28 cellular contexts compared by ENCODE assay signal in genomic region chr7:151296202-151296992, GRCh38.
"Had no signal": no experiment of that assay in that cellular context is flagged by ENCODE, and none has a peak within 500 bp of the region (broad histone marks: within the 10 kb centered on the region; RNA-seq: fewer than 3 reads in every experiment).

No MANE protein-coding gene starts in this region.

- ATAC-seq: effector memory CD8-positive, alpha-beta T cell; esophagus mucosa; foreskin keratinocyte; gastrocnemius medialis; gastroesophageal sphincter; heart left ventricle; heart right ventricle had no signal

- H3K4me3 ChIP-seq: colonic mucosa, coronary artery, dorsolateral prefrontal cortex, esophagus muscularis mucosa, esophagus squamous epithelium, gastrocnemius medialis, gastroesophageal sphincter, heart left ventricle, heart right ventricle, hepatocyte had no signal

- H3K4me1 ChIP-seq: colonic mucosa, esophagus muscularis mucosa, esophagus squamous epithelium, foreskin keratinocyte, gastrocnemius medialis, gastroesophageal sphincter, heart left ventricle, heart right ventricle had no signal

- DNase-seq: colonic mucosa; cortex of kidney; dermis blood vessel endothelial cell; dorsolateral prefrontal cortex; effector CD4-positive, alpha-beta T cell; effector CD8-positive, alpha-beta T cell; effector memory CD4-positive, alpha-beta T cell; effector memory CD8-positive, alpha-beta T cell; endodermal cell; erythroblast; esophagus squamous epithelium; foreskin fibroblast; foreskin keratinocyte; foreskin melanocyte; gastrocnemius medialis; glutamatergic neuron; head of caudate nucleus; heart left ventricle; heart right ventricle had no signal

- H3K9me3 ChIP-seq: colonic mucosa, gastrocnemius medialis had no signal

- H3K27ac ChIP-seq: colonic mucosa, coronary artery, dorsolateral prefrontal cortex, epithelial cell of prostate, esophagus muscularis mucosa, esophagus squamous epithelium, foreskin keratinocyte, gastrocnemius medialis, gastroesophageal sphincter, heart left ventricle, heart right ventricle, hepatocyte had no signal

- H3K27me3 ChIP-seq: colonic mucosa had no signal

- H3K79me2 ChIP-seq: hepatocyte had no signal

- FAIRE-seq: endometrium, endothelial cell of umbilical vein, frontal cortex had no signal

- H2AFZ ChIP-seq: hepatocyte had no signal

- H3K4me2 ChIP-seq: hepatocyte had no signal

- H3K36me3 ChIP-seq: colonic mucosa, esophagus muscularis mucosa, esophagus squamous epithelium, gastrocnemius medialis, gastroesophageal sphincter, heart left ventricle, heart right ventricle had no signal
